Comparison of ENCODE assay signal across 27 cellular contexts in the genomic region with DNA sequence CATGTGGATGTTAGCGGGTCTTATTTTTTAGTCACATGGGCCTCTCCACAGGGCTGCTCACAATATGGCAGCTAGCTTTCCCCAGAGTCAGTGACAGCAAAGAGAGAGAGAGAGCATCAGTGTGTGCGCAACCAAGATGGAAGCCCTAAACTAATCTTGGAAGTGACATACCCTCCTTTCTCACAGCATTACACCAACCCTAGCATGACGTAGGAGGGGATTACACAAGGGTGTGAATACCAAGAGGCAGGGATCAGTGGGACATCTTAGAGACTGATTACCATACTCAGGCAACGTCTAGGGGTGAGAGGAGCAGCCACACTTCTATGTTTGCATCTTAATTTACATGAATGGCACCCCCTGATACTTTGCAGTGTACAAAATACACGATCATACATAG.
"Had no signal": no experiment of that assay in that cellular context is flagged by ENCODE, and none has a peak within 500 bp of the region (broad histone marks: within the 10 kb centered on the region; RNA-seq: fewer than 3 reads in every experiment).

No MANE protein-coding gene starts in this region.

- H3K27me3 ChIP-seq: gastrocnemius medialis, right atrium auricular region, thyroid gland had no signal

- ATAC-seq: effector memory CD8-positive, alpha-beta T cell; esophagus mucosa; gastrocnemius medialis; left lobe of liver; naive thymus-derived CD8-positive, alpha-beta T cell; sciatic nerve; stimulated activated naive CD8-positive, alpha-beta T cell treated with anti-CD3 and anti-CD28 coated beads, Interleukin-15, amount 100 ng/mL, for 72 hours had no signal

- H2AFZ ChIP-seq: parathyroid adenoma had no signal

- H3K27ac ChIP-seq: gastrocnemius medialis, neutrophil, parathyroid adenoma, right atrium auricular region, thyroid gland had no signal

- DNase-seq: cerebellar nuclear complex; cortex of kidney; effector memory CD8-positive, alpha-beta T cell; foreskin fibroblast; gastrocnemius medialis; head of caudate nucleus; kidney; mesenchymal stem cell; midbrain; naive thymus-derived CD8-positive, alpha-beta T cell; nephron progenitor cell; stimulated activated CD4-positive, alpha-beta T cell treated with anti-CD3 and anti-CD28 coated beads, Interleukin-12 subunit alpha, Interleukin-12 subunit beta, amount 100 ng/mL, for 4 hours; stimulated activated CD4-positive, alpha-beta T cell treated with anti-CD3 and anti-CD28 coated beads, Interleukin-1b, Interleukin-23, amount 100 ng/mL, for 48 hours; stimulated activated CD4-positive, alpha-beta T cell treated with anti-CD3 and anti-CD28 coated beads, Interleukin-4, amount 100 ng/mL, for 1 hour; stimulated activated CD8-positive, alpha-beta memory T cell treated with anti-CD3 and anti-CD28 coated beads, Interleukin-4, amount 100 ng/mL, for 48 hours; stimulated activated naive CD4-positive, alpha-beta T cell; stimulated activated naive CD8-positive, alpha-beta T cell treated with anti-CD3 and anti-CD28 coated beads, Interleukin-15, amount 100 ng/mL, for 72 hours; thyroid gland had no signal

- H3K4me3 Mint-ChIP-seq: effector memory CD8-positive, alpha-beta T cell; naive thymus-derived CD8-positive, alpha-beta T cell; nephron progenitor cell; stimulated activated naive CD8-positive, alpha-beta T cell treated with anti-CD3 and anti-CD28 coated beads, Interleukin-15, amount 100 ng/mL, for 72 hours had no signal

- H3K36me3 ChIP-seq: gastrocnemius medialis, neutrophil, right atrium auricular region, thyroid gland had no signal

- H3K4me2 ChIP-seq: smooth muscle cell had no signal

- H3K27ac Mint-ChIP-seq: effector memory CD8-positive, alpha-beta T cell; nephron progenitor cell; progenitor cell of endocrine pancreas; stimulated activated naive CD8-positive, alpha-beta T cell treated with anti-CD3 and anti-CD28 coated beads, Interleukin-15, amount 100 ng/mL, for 72 hours; type B pancreatic cell had no signal

- H3K4me3 ChIP-seq: gastrocnemius medialis, right atrium auricular region, smooth muscle cell, thyroid gland had no signal

- H3K9me3 Mint-ChIP-seq: effector memory CD8-positive, alpha-beta T cell; naive thymus-derived CD8-positive, alpha-beta T cell; nephron progenitor cell; stimulated activated naive CD8-positive, alpha-beta T cell treated with anti-CD3 and anti-CD28 coated beads, Interleukin-15, amount 100 ng/mL, for 72 hours; type B pancreatic cell had no signal

- H3K9me3 ChIP-seq: gastrocnemius medialis, neutrophil, right atrium auricular region, thyroid gland had no signal

- H3K4me1 ChIP-seq: parathyroid adenoma had no signal

- H3K36me3 Mint-ChIP-seq: naive thymus-derived CD8-positive, alpha-beta T cell; type B pancreatic cell had no signal

- H3K9ac ChIP-seq: parathyroid adenoma had no signal

- H3K27me3 Mint-ChIP-seq: naive thymus-derived CD8-positive, alpha-beta T cell had no signal
